Comparison of ENCODE assay signal across 36 cellular contexts in the genomic region with DNA sequence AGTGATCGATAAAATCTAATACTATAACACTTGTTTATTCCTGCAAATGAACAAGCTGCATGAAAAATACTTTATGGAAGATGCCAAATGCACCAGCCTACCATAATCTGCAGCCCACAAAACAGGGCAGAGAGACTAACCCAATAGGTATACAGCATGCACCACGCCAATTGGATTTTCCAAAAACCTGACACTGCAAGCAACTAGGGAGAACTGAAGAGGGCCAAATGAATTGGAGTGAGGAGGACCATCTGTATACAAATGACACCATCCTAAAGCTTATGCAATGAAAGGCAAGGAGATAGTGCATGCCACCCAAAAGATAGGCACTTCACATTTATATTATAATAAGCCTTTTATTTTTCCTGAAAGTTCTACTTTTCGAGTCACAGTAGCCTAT.
"Had no signal": no experiment of that assay in that cellular context is flagged by ENCODE, and none has a peak within 500 bp of the region (broad histone marks: within the 10 kb centered on the region; RNA-seq: fewer than 3 reads in every experiment).

No MANE protein-coding gene starts in this region.

- DNase-seq: activated effector memory CD4-positive, alpha-beta T cell treated with anti-CD3 and anti-CD28 coated beads, Interleukin-2, amount 50 U/mL, for 16 hours; activated effector memory CD4-positive, alpha-beta T cell treated with Interleukin-2 at 50 U/mL for 16 hours; activated gamma-delta T cell; activated gamma-delta T cell treated with Interleukin-2 at 50 U/mL for 16 hours; activated naive CD4-positive, alpha-beta T cell; activated naive CD4-positive, alpha-beta T cell treated with anti-CD3 and anti-CD28 coated beads for 36 hours; activated naive CD4-positive, alpha-beta T cell treated with anti-CD3 and anti-CD28 coated beads, Interleukin-2, amount 10 ng/mL, durations not matched to agents 7 days and 5 days; activated naive CD4-positive, alpha-beta T cell treated with anti-CD3 and anti-CD28 coated beads, Interleukin-2, amount 50 U/mL, for 16 hours; activated naive CD4-positive, alpha-beta T cell treated with Interleukin-2 at 50 U/mL for 16 hours; activated naive CD8-positive, alpha-beta T cell treated with anti-CD3 and anti-CD28 coated beads for 36 hours; activated naive CD8-positive, alpha-beta T cell treated with anti-CD3 and anti-CD28 coated beads, Interleukin-2, amount 10 ng/mL, durations not matched to agents 7 days and 5 days; activated naive CD8-positive, alpha-beta T cell treated with anti-CD3 and anti-CD28 coated beads, Interleukin-2, amount 50 U/mL, for 24 hours; activated T-cell treated with anti-CD3 and anti-CD28 coated beads, Interleukin-2, amount 50 U/mL, for 1 hour; activated T-cell treated with anti-CD3 and anti-CD28 coated beads, Interleukin-2, amount 50 U/mL, for 24 hours; activated T-cell treated with anti-CD3 and anti-CD28 coated beads, Interleukin-2, amount 50 U/mL, for 4 hours; activated T-cell treated with anti-CD3 and anti-CD28 coated beads, Interleukin-2, amount 50 U/mL, for 48 hours; activated T-cell treated with anti-CD3 and anti-CD28 coated beads, Interleukin-2, amount 50 U/mL, for 72 hours; adrenal gland; amniotic stem cell; amygdala; anterior cingulate cortex; aorta; body of pancreas; brain microvascular endothelial cell; central memory CD4-positive, alpha-beta T cell had no signal

- H3K4me3 Mint-ChIP-seq: activated naive CD4-positive, alpha-beta T cell treated with anti-CD3 and anti-CD28 coated beads for 36 hours; activated naive CD4-positive, alpha-beta T cell treated with anti-CD3 and anti-CD28 coated beads, Interleukin-2, amount 10 ng/mL, durations not matched to agents 7 days and 5 days; activated naive CD4-positive, alpha-beta T cell treated with anti-CD3 and anti-CD28 coated beads, Interleukin-2, amount 50 U/mL, for 24 hours; activated naive CD8-positive, alpha-beta T cell; activated naive CD8-positive, alpha-beta T cell treated with anti-CD3 and anti-CD28 coated beads for 36 hours; activated naive CD8-positive, alpha-beta T cell treated with anti-CD3 and anti-CD28 coated beads, Interleukin-2, amount 10 ng/mL, durations not matched to agents 7 days and 5 days; activated naive CD8-positive, alpha-beta T cell treated with anti-CD3 and anti-CD28 coated beads, Interleukin-2, amount 50 U/mL, for 24 hours; activated T-cell treated with anti-CD3 and anti-CD28 coated beads, Interleukin-2, amount 50 U/mL, for 24 hours; activated T-cell treated with anti-CD3 and anti-CD28 coated beads, Interleukin-2, amount 50 U/mL, for 4 hours; activated T-cell treated with anti-CD3 and anti-CD28 coated beads, Interleukin-2, amount 50 U/mL, for 72 hours; activated T-helper 1 cell treated with anti-CD3 and anti-CD28 coated beads, Interleukin-12 subunit alpha, Interleukin-12 subunit beta, Interleukin-2, Interleukin-4 antibody, amounts not matched to agents 30 ng/mL and 10 ng/mL and 1 ng/mL, durations not matched to agents 14 hours and 24 hours and 36 hours; activated T-helper 17 cell treated with anti-CD3 and anti-CD28 coated beads, Interleukin-2, amount 50 U/mL, for 72 hours; brain; central memory CD8-positive, alpha-beta T cell had no signal

- H3K27me3 Mint-ChIP-seq: activated naive CD4-positive, alpha-beta T cell treated with anti-CD3 and anti-CD28 coated beads, Interleukin-2, amount 10 ng/mL, durations not matched to agents 7 days and 5 days; activated naive CD8-positive, alpha-beta T cell treated with anti-CD3 and anti-CD28 coated beads for 36 hours; activated naive CD8-positive, alpha-beta T cell treated with anti-CD3 and anti-CD28 coated beads, Interleukin-2, amount 10 ng/mL, durations not matched to agents 7 days and 5 days had no signal

- H3K27ac ChIP-seq: adrenal gland, ascending aorta, body of pancreas, brain microvascular endothelial cell, breast epithelium, cardiac muscle cell had no signal

- H3K27me3 ChIP-seq: adrenal gland, ascending aorta, body of pancreas, brain microvascular endothelial cell had no signal

- H3K4me1 Mint-ChIP-seq: activated naive CD4-positive, alpha-beta T cell treated with anti-CD3 and anti-CD28 coated beads, Interleukin-2, amount 10 ng/mL, durations not matched to agents 7 days and 5 days; activated naive CD4-positive, alpha-beta T cell treated with anti-CD3 and anti-CD28 coated beads, Interleukin-2, amount 50 U/mL, for 24 hours; activated naive CD8-positive, alpha-beta T cell treated with anti-CD3 and anti-CD28 coated beads for 36 hours; activated naive CD8-positive, alpha-beta T cell treated with anti-CD3 and anti-CD28 coated beads, Interleukin-2, amount 50 U/mL, for 24 hours; activated T-helper 17 cell treated with anti-CD3 and anti-CD28 coated beads, Interleukin-2, amount 50 U/mL, for 72 hours; central memory CD8-positive, alpha-beta T cell had no signal

- H3K9me3 ChIP-seq: adrenal gland, ascending aorta, body of pancreas, breast epithelium had no signal

- ATAC-seq: activated naive CD4-positive, alpha-beta T cell treated with anti-CD3 and anti-CD28 coated beads, Interleukin-2, amount 50 U/mL, for 72 hours; activated naive CD8-positive, alpha-beta T cell treated with anti-CD3 and anti-CD28 coated beads, Interleukin-2, amount 50 U/mL, for 24 hours; activated T-cell treated with anti-CD3 and anti-CD28 coated beads, Interleukin-2, amount 50 U/mL, for 4 hours; activated T-cell treated with anti-CD3 and anti-CD28 coated beads, Interleukin-2, amount 50 U/mL, for 72 hours; activated T-helper 17 cell treated with anti-CD3 and anti-CD28 coated beads, Interleukin-2, amount 50 U/mL, for 72 hours; body of pancreas had no signal

- H3K4me3 ChIP-seq: adrenal gland, ascending aorta, body of pancreas, breast epithelium, cardiac muscle cell had no signal

- H3K36me3 ChIP-seq: adrenal gland, ascending aorta, brain microvascular endothelial cell, breast epithelium, cardiac muscle cell had no signal

- H3K36me3 Mint-ChIP-seq: activated naive CD4-positive, alpha-beta T cell treated with anti-CD3 and anti-CD28 coated beads, Interleukin-2, amount 10 ng/mL, durations not matched to agents 7 days and 5 days; activated naive CD4-positive, alpha-beta T cell treated with anti-CD3 and anti-CD28 coated beads, Interleukin-2, amount 50 U/mL, for 24 hours; activated naive CD4-positive, alpha-beta T cell treated with anti-CD3 and anti-CD28 coated beads, Interleukin-2, amount 50 U/mL, for 72 hours; activated naive CD8-positive, alpha-beta T cell; activated naive CD8-positive, alpha-beta T cell treated with anti-CD3 and anti-CD28 coated beads for 36 hours; activated naive CD8-positive, alpha-beta T cell treated with anti-CD3 and anti-CD28 coated beads, Interleukin-2, amount 10 ng/mL, durations not matched to agents 7 days and 5 days; brain had no signal

- H3K27ac Mint-ChIP-seq: activated naive CD4-positive, alpha-beta T cell treated with anti-CD3 and anti-CD28 coated beads for 36 hours; activated naive CD4-positive, alpha-beta T cell treated with anti-CD3 and anti-CD28 coated beads, Interleukin-2, amount 10 ng/mL, durations not matched to agents 7 days and 5 days; activated naive CD4-positive, alpha-beta T cell treated with anti-CD3 and anti-CD28 coated beads, Interleukin-2, amount 50 U/mL, for 24 hours; activated naive CD4-positive, alpha-beta T cell treated with anti-CD3 and anti-CD28 coated beads, Interleukin-2, amount 50 U/mL, for 72 hours; activated naive CD8-positive, alpha-beta T cell; activated naive CD8-positive, alpha-beta T cell treated with anti-CD3 and anti-CD28 coated beads for 36 hours; activated naive CD8-positive, alpha-beta T cell treated with anti-CD3 and anti-CD28 coated beads, Interleukin-2, amount 10 ng/mL, durations not matched to agents 7 days and 5 days; activated naive CD8-positive, alpha-beta T cell treated with anti-CD3 and anti-CD28 coated beads, Interleukin-2, amount 50 U/mL, for 24 hours; activated T-cell treated with anti-CD3 and anti-CD28 coated beads, Interleukin-2, amount 50 U/mL, for 24 hours; activated T-cell treated with anti-CD3 and anti-CD28 coated beads, Interleukin-2, amount 50 U/mL, for 72 hours; activated T-helper 1 cell treated with anti-CD3 and anti-CD28 coated beads, Interleukin-12 subunit alpha, Interleukin-12 subunit beta, Interleukin-2, Interleukin-4 antibody, amounts not matched to agents 30 ng/mL and 10 ng/mL and 1 ng/mL, durations not matched to agents 14 hours and 24 hours and 36 hours; activated T-helper 17 cell treated with anti-CD3 and anti-CD28 coated beads, Interleukin-2, amount 50 U/mL, for 72 hours; activated T-helper 2 cell treated with anti-CD3 and anti-CD28 coated beads, Interferon-gamma antibody, Interleukin-2, Interleukin-4, amounts not matched to agents 10 μg/mL and 5 μg/mL and 100 μg/mL, durations not matched to agents 14 hours and 24 hours and 36 hours; brain had no signal

- H3K4me1 ChIP-seq: adrenal gland, ascending aorta, body of pancreas, breast epithelium had no signal
